Comparison of ENCODE assay signal across 1 cellular context in genomic region chr7:73882060-73882428, GRCh38.
TF ChIP-seq lines count a peak whose summit lies in the region.

No MANE protein-coding gene starts in this region.

TF ChIP-seq in IMR-90, 13 proteins besides CTCF, POLR2A, EP300 and RAD21 (continued from another document):
- no peak for TF ChIP-seq USF2 (IDR thresholded peaks at IDR 0.05; ENCODE audit: low read depth, low read length)
- no peak for TF ChIP-seq CHD1 (IDR thresholded peaks at IDR 0.05; ENCODE audit: low read depth, low read length)
- no peak for TF ChIP-seq MAZ (IDR thresholded peaks at IDR 0.05; ENCODE audit: borderline replicate concordance, low read depth, low read length)
- no peak for TF ChIP-seq RCOR1 (IDR thresholded peaks at IDR 0.05; ENCODE audit: insufficient replicate concordance, low read length)
- TF ChIP-seq CEBPB (IDR thresholded peaks at IDR 0.05; ENCODE audit: low read depth, low read length), result no peak
